Comparison of ENCODE assay signal across 9 cellular contexts in the genomic region with DNA sequence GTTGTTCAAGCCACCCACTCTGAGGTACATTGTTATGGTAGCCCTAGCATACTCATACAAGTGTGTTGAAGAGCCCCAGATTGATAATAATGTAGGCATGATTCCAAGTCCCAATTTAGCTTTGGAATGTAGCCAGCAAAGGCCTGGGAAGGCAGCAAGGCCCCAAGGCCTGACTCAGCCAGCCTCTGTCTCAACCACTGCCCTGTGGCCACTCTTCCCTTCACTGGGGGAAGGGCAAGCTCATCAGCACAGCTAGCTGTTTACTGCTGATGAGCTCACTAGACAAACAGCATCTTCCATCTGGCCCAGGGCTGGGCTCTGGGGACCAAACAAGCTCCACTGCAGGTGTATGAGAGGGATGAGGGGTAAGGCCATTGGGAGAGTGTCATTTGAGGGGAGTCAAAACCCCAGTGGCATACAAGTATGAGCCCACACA. TPM values are rescaled to one million over a fixed set of nuclear protein-coding genes. Genes with fewer than 3 reads are reported as not detected.
DNase-seq lines count a peak whose midpoint lies in the region; ATAC-seq and TF ChIP-seq lines count a peak whose summit lies in the region.
"Had no signal": no experiment of that assay in that cellular context is flagged by ENCODE, and none has a peak within 500 bp of the region (broad histone marks: within the 10 kb centered on the region; RNA-seq: fewer than 3 reads in every experiment).

No MANE protein-coding gene starts in this region.

- H3K4me2 ChIP-seq in Karpas-422 (ENCODE audit: low read depth, low read length, poor library complexity, severe bottlenecking) = no peak overlapping the region

- H3K9me3 ChIP-seq in Karpas-422 (ENCODE audit: low read length) = no peaks in the 10 kb centered on the region

- H2AFZ ChIP-seq in Karpas-422 (ENCODE audit: low read length) = no peak overlapping the region

- no peaks in the 10 kb centered on the region for H3K36me3 ChIP-seq in BJ (ENCODE audit: control insufficient read depth, insufficient read depth, low read length)
- no peaks in the 10 kb centered on the region for H3K36me3 ChIP-seq in Karpas-422 (ENCODE audit: insufficient read depth, low read length)

- peaks cover 4% of the 10 kb centered on the region; the same call in 1 of the 2 replicates for H3K4me1 ChIP-seq in Karpas-422 (ENCODE audit: low read length)

- no peaks in the 10 kb centered on the region for H4K20me1 ChIP-seq in Karpas-422 (ENCODE audit: insufficient read depth, low read depth, low read length)

- peak; percentile 79 for DNase-seq in BJ (ENCODE audit: low read depth)
- peak; percentile 44 for DNase-seq in NCI-H1105 (lab: John Stamatoyannopoulos, UW)
- DNase-seq in amniotic epithelial cell (ENCODE audit: low read depth) = peak; percentile 97
- DNase-seq in inferior parietal cortex (ENCODE audit: extremely low spot score) = peak; percentile 33
- DNase-seq in medulla oblongata (ENCODE audit: extremely low spot score) = no peak
- no peak for DNase-seq in caudate nucleus (lab: John Stamatoyannopoulos, UW)
- DNase-seq in Karpas-422 = no peak
- DNase-seq: activated T-cell treated with anti-CD3 and anti-CD28 coated beads, Interleukin-2, amount 50 U/mL, for 24 hours had no signal

- no peaks in the 10 kb centered on the region for H3K9me2 ChIP-seq in Karpas-422 (replicated peaks; ENCODE audit: insufficient read depth, low read length)

- ATAC-seq in GM21576 (IDR thresholded peaks at IDR 0.05; ENCODE audit: unreplicated experiment) = no peak

- H3K27ac ChIP-seq in caudate nucleus (ENCODE audit: low read depth, low read length) = no peak overlapping the region
- H3K27ac ChIP-seq in Karpas-422 (ENCODE audit: low read length) = no peak overlapping the region

- H3K79me2 ChIP-seq in Karpas-422 (ENCODE audit: low read length) = no peaks in the 10 kb centered on the region

- no peak overlapping the region for H3K9ac ChIP-seq in Karpas-422 (ENCODE audit: low read length)

- no peaks in the 10 kb centered on the region; the same call in 1 of the 2 replicates for H3K27me3 ChIP-seq in BJ (ENCODE audit: control insufficient read depth, insufficient read depth, low read length)
- H3K27me3 ChIP-seq in Karpas-422 (ENCODE audit: low read length) = no peaks in the 10 kb centered on the region

- TF ChIP-seq CTCF in BJ (IDR thresholded peaks at IDR 0.05; ENCODE audit: insufficient read depth, low read depth, low read length) = no peak

- CTCF ChIA-PET in BJ (lab: Yijun Ruan, JAX) = interaction anchor here (0.9 to 2.0 kb wide), 3 partner anchors 15 to 60 kb away, joined by 3 to 11 read pairs (median 7); a partner anchor contains a TSS

- POLR2A ChIA-PET in BJ (lab: Charles Lee) = no interaction called here

- no peak overlapping the region for H3K4me3 ChIP-seq in BJ (ENCODE audit: low read depth, low read length)
- H3K4me3 ChIP-seq in Karpas-422 (ENCODE audit: low read length) = no peak overlapping the region

RNA-seq across cellular contexts. Expression of a gene that starts 2.1 kb away (rescaled TPM):
- polyA plus RNA-seq in BJ (2011; rRNA removed) = 0.94 and 1.7 TPM in 2 replicates
- 1.5 and 2.1 TPM in 2 replicates for polyA minus RNA-seq in BJ (2011; rRNA and poly(A)+ RNA removed)
- total RNA-seq in Karpas-422 (2014; rRNA removed; shearing (Covaris generic); ENCODE audit: low replicate concordance) = 0.36 TPM in 1 of 2 replicates, not detected in the other

RNA-seq across cellular contexts. Expression of a gene that starts 19.7 kb away (rescaled TPM):
- 6.8 and 9.8 TPM in 2 replicates for polyA plus RNA-seq in BJ (2011; rRNA removed)
- 7.6 and 9.5 TPM in 2 replicates for polyA minus RNA-seq in BJ (2011; rRNA and poly(A)+ RNA removed)
- 7.6 and 11.7 TPM in 2 replicates for total RNA-seq in Karpas-422 (2014; rRNA removed; shearing (Covaris generic); ENCODE audit: low replicate concordance)

RNA-seq across cellular contexts. Expression of a gene that starts 23.7 kb away (rescaled TPM):
- polyA plus RNA-seq in BJ (2011; rRNA removed) = 1.3 and 1.6 TPM in 2 replicates
- polyA minus RNA-seq in BJ (2011; rRNA and poly(A)+ RNA removed) = 1.9 and 2.1 TPM in 2 replicates
- total RNA-seq in Karpas-422 (2014; rRNA removed; shearing (Covaris generic); ENCODE audit: low replicate concordance) = 3.2 and 4.0 TPM in 2 replicates

RNA-seq across cellular contexts. Expression of a gene that starts 52.2 kb away (rescaled TPM):
- not detected in 2 replicates for polyA plus RNA-seq in BJ (2011; rRNA removed)
- not detected in 2 replicates for polyA minus RNA-seq in BJ (2011; rRNA and poly(A)+ RNA removed)
- total RNA-seq in Karpas-422 (2014; rRNA removed; shearing (Covaris generic); ENCODE audit: low replicate concordance) = 1.6 and 3.5 TPM in 2 replicates

Comparison
In these comparisons a context has a peak if more than half of its experiments do, and no peak if none do; other contexts are left out.
1. DNase-seq: peak in BJ (single experiment), NCI-H1105 (single experiment), amniotic epithelial cell (single experiment) and inferior parietal cortex (single experiment); none in medulla oblongata (single experiment), caudate nucleus (0 of 61) and Karpas-422 (single experiment).